ENCODE assay signal across 12 cellular contexts in genomic region chr2:48483506-48483905, GRCh38. TPM values are rescaled to one million over a fixed set of nuclear protein-coding genes. Genes with fewer than 3 reads are reported as not detected.
DNase-seq lines count a peak whose midpoint lies in the region; ATAC-seq and TF ChIP-seq lines count a peak whose summit lies in the region.
"Had no signal": no experiment of that assay in that cellular context is flagged by ENCODE, and none has a peak within 500 bp of the region (broad histone marks: within the 10 kb centered on the region; RNA-seq: fewer than 3 reads in every experiment).

No MANE protein-coding gene starts in this region.

- H2BK15ac ChIP-seq in IMR-90 (ENCODE audit: low read depth, low read length) = no peak overlapping the region

- no peaks in the 10 kb centered on the region for H3K79me1 ChIP-seq in IMR-90 (ENCODE audit: low read depth in 1 of 2, low read length in 2 of 2)

- no peak overlapping the region for H3K9ac ChIP-seq in IMR-90 (ENCODE audit: low read depth, low read length)

- no peak overlapping the region for H4K5ac ChIP-seq in IMR-90 (ENCODE audit: low read depth, low read length)

- ATAC-seq in IMR-90 (ENCODE audit: low read depth) (peak; percentile 28; the same call in 1 of the 2 replicates), right lobe of liver (no peak), GM18858 (IDR thresholded peaks at IDR 0.05; ENCODE audit: unreplicated experiment) (no peak), GM21515 (IDR thresholded peaks at IDR 0.05; ENCODE audit: unreplicated experiment) (no peak)
- ATAC-seq: left lobe of liver had no signal

- no peak overlapping the region for H3K56ac ChIP-seq in IMR-90 (ENCODE audit: extremely low read depth, insufficient read depth, low read length)

- no CpG with 5 or more reads among the region's 4 CpGs for WGBS in IMR-90 (ENCODE audit: extremely low coverage in 2 of 2, insufficient read length in 1 of 2), 2 experiments
- 78% methylated on average over 4 of the region's 4 CpGs for WGBS in hepatocyte (ENCODE audit: low lambda C conversion rate, missing lambda C conversion rate)
- WGBS in stomach, 5 donors = 65 to 93% (median 79%) methylated on average over 4 of the region's 4 CpGs
- 90% methylated on average over 3 of the region's 4 CpGs for WGBS in right lobe of liver (ENCODE audit: insufficient coverage, low coverage, low lambda C conversion rate, missing lambda C conversion rate)

- intact Hi-C loops in IMR-90 (cut with micrococcal nuclease) (loop anchor here (5.0 kb wide), 1 partner anchor 84 kb away; no protein-coding TSS in a partner anchor), stomach (cut with DNase I; ENCODE audit: low total_unique reads) (no loop called here), right lobe of liver (cut with DNase I) (no loop called here)

- CTCF ChIA-PET in IMR-90 (lab: Yijun Ruan, JAX) = no interaction called here

- no peak overlapping the region for H2BK120ac ChIP-seq in IMR-90 (ENCODE audit: low read depth, low read length)

- DNase-seq in IMR-90 (peak; percentile 63), dedifferentiated amniotic fluid mesenchymal stem cell (ENCODE audit: extremely low spot score) (peak; percentile 58), hepatocyte (ENCODE audit: low spot score) (no peak), stomach (no peak), right lobe of liver (no peak), ecto neural progenitor cell (ENCODE audit: low spot score) (no peak)
- DNase-seq: Karpas-422; NCI-H1436; stimulated activated naive CD4-positive, alpha-beta T cell treated with Interleukin-2 at 50 U/mL for 16 hours had no signal

- H2AK5ac ChIP-seq in IMR-90 (ENCODE audit: low read depth, low read length) = peak overlapping the region; percentile 20; the same call in 1 of the 2 replicates

- no peak for TF ChIP-seq POLR2A in IMR-90 (IDR thresholded peaks at IDR 0.05; ENCODE audit: low read depth, low read length)
- no peak for TF ChIP-seq POLR2A in stomach (IDR thresholded peaks at IDR 0.05)
- no peak for TF ChIP-seq POLR2A in right lobe of liver (IDR thresholded peaks at IDR 0.05)

- H3K18ac ChIP-seq in IMR-90 (ENCODE audit: low read depth, low read length) = peak overlapping the region; percentile 3; the same call in 1 of the 2 replicates

- no peak overlapping the region for H3K4me2 ChIP-seq in IMR-90 (ENCODE audit: low read depth, low read length)
- no peak overlapping the region for H3K4me2 ChIP-seq in hepatocyte

- no peak overlapping the region for H2AK9ac ChIP-seq in IMR-90 (replicated peaks; ENCODE audit: low read depth, low read length, poor library complexity)

- no peak for TF ChIP-seq CTCF in IMR-90 (conservative IDR thresholded peaks at IDR 0.05; ENCODE audit: low read depth, low read length)
- TF ChIP-seq CTCF in hepatocyte (IDR thresholded peaks at IDR 0.05; ENCODE audit: poor library complexity) = no peak
- TF ChIP-seq CTCF in stomach (IDR thresholded peaks at IDR 0.05) = no peak
- no peak for TF ChIP-seq CTCF in right lobe of liver (IDR thresholded peaks at IDR 0.05)

- no peaks in the 10 kb centered on the region for H3K9me3 ChIP-seq in IMR-90 (ENCODE audit: control insufficient read depth, insufficient read depth, low read length)
- H3K9me3 ChIP-seq in hepatocyte (ENCODE audit: low read depth) = no peaks in the 10 kb centered on the region
- H3K9me3 ChIP-seq in stomach = no peaks in the 10 kb centered on the region
- no peaks in the 10 kb centered on the region for H3K9me3 ChIP-seq in right lobe of liver

- TF ChIP-seq RAD21 in IMR-90 (IDR thresholded peaks at IDR 0.05; ENCODE audit: low read length) = no peak

- 0 out of 2 replicates have a peak overlapping the region, but pooled peaks have one; percentile 44 for H3K14ac ChIP-seq in IMR-90 (replicated peaks; ENCODE audit: low read depth, low read length)

- H4K91ac ChIP-seq in IMR-90 (ENCODE audit: insufficient read depth, low read depth, low read length) = peak overlapping the region; percentile 5; the same call in 1 of the 2 replicates

- H3K9me2 ChIP-seq in hepatocyte (replicated peaks; ENCODE audit: insufficient read depth) = no peaks in the 10 kb centered on the region

- H3K4ac ChIP-seq in IMR-90 (ENCODE audit: low read depth, low read length) = no peak overlapping the region

- H2BK5ac ChIP-seq in IMR-90 (ENCODE audit: low read depth, low read length, poor library complexity, severe bottlenecking) = no peak overlapping the region

- H2BK20ac ChIP-seq in IMR-90 (ENCODE audit: low read depth, low read length) = peak overlapping the region; percentile 9; the same call in 1 of the 2 replicates

- no peaks in the 10 kb centered on the region for H4K20me1 ChIP-seq in IMR-90 (ENCODE audit: insufficient read depth, low read length)
- no peaks in the 10 kb centered on the region for H4K20me1 ChIP-seq in hepatocyte (ENCODE audit: insufficient read depth, poor library complexity, severe bottlenecking)

- in situ Hi-C loops in IMR-90 (cut with MboI; ENCODE audit: low sequenced_read_pairs) = no loop called here

- H2AFZ ChIP-seq in IMR-90 (replicated peaks; ENCODE audit: low read length, poor library complexity) (no peak overlapping the region), hepatocyte (no peak overlapping the region)

- peak; percentile 93 for TF ChIP-seq EP300 in stomach (IDR thresholded peaks at IDR 0.05)

- H3K9me1 ChIP-seq in IMR-90 (ENCODE audit: insufficient read depth, low read length) = no peaks in the 10 kb centered on the region

- POLR2A ChIA-PET in IMR-90 (lab: Charles Lee; ENCODE audit: unreplicated experiment) = no interaction called here

- H3K36me3 ChIP-seq in IMR-90 (ENCODE audit: control insufficient read depth, insufficient read depth, low read length) = peaks cover 5% of the 10 kb centered on the region
- no peaks in the 10 kb centered on the region for H3K36me3 ChIP-seq in hepatocyte (replicated peaks; ENCODE audit: insufficient read depth, low read depth)
- peaks cover 6 to 64% (median 36%) of the 10 kb centered on the region in 4 donors for H3K36me3 ChIP-seq in stomach
- peaks cover 0 to 23% (median 2%) of the 10 kb centered on the region in 4 donors for H3K36me3 ChIP-seq in right lobe of liver

- H3K4me1 ChIP-seq in IMR-90 (ENCODE audit: control insufficient read depth, insufficient read depth, low read length) = peaks cover 9% of the 10 kb centered on the region
- H3K4me1 ChIP-seq in hepatocyte (ENCODE audit: insufficient read depth) = peaks cover 26% of the 10 kb centered on the region
- peaks cover 17 to 55% (median 33%) of the 10 kb centered on the region in 4 donors for H3K4me1 ChIP-seq in stomach
- peaks cover 0 to 17% (median 8%) of the 10 kb centered on the region in 4 donors for H3K4me1 ChIP-seq in right lobe of liver

- H3K27me3 ChIP-seq in IMR-90 (ENCODE audit: control insufficient read depth, insufficient read depth, low read length) (no peaks in the 10 kb centered on the region), hepatocyte (no peaks in the 10 kb centered on the region), stomach (no peaks in the 10 kb centered on the region), right lobe of liver (no peaks in the 10 kb centered on the region)

- H3K4me3 ChIP-seq in IMR-90 (ENCODE audit: insufficient read depth, low read depth, low read length) = no peak overlapping the region
- no peak overlapping the region for H3K4me3 ChIP-seq in hepatocyte
- no peak overlapping the region for H3K4me3 ChIP-seq in stomach
- no peak overlapping the region for H3K4me3 ChIP-seq in right lobe of liver

- H3K27ac ChIP-seq in IMR-90 (ENCODE audit: insufficient read depth, low read length) = peak overlapping the region; percentile 22; the same call in 1 of the 2 replicates
- H3K27ac ChIP-seq in hepatocyte = peak overlapping the region; percentile 42
- H3K27ac ChIP-seq in stomach = peak overlapping the region in 4 of 5 donors; percentile 31 to 85 (median 72)
- H3K27ac ChIP-seq in right lobe of liver = no peak overlapping the region

- no peak overlapping the region for H4K8ac ChIP-seq in IMR-90 (ENCODE audit: low read depth in 2 of 2, low read length in 2 of 2)

- H3K23ac ChIP-seq in IMR-90 (ENCODE audit: low read depth, low read length) = no peak overlapping the region

- no peaks in the 10 kb centered on the region for H3K79me2 ChIP-seq in hepatocyte

- BruUV-seq in IMR-90 (replicated peaks; lab: Mats Ljungman, UMichigan) = no TSS peak

- dilution Hi-C loops in IMR-90 (cut with HindIII; ENCODE audit: low sequenced_read_pairs, unreplicated experiment) = no loop called here

TF ChIP-seq in IMR-90, 13 proteins besides CTCF, POLR2A, EP300 and RAD21:
- no peak for TF ChIP-seq BHLHE40 (IDR thresholded peaks at IDR 0.05; ENCODE audit: low read depth, low read length)
- no peak for TF ChIP-seq CHD1 (IDR thresholded peaks at IDR 0.05; ENCODE audit: low read depth, low read length)
- no peak for TF ChIP-seq MAZ (IDR thresholded peaks at IDR 0.05; ENCODE audit: borderline replicate concordance, low read depth, low read length)
- TF ChIP-seq MXI1 (IDR thresholded peaks at IDR 0.05; ENCODE audit: borderline replicate concordance, low read depth, low read length) = no peak

RNA-seq across cellular contexts. Expression of gene PPP1R21, which starts 42.9 kb away (rescaled TPM):
- 12.4 and 12.8 TPM in 2 replicates for total RNA-seq in IMR-90 (2012; rRNA removed)
- 10.6 and 12.7 TPM in 2 replicates for polyA plus RNA-seq in IMR-90 (2012; rRNA removed)
- 1.9 and 6.5 TPM in 2 replicates for polyA plus RNA-seq in IMR-90 (2012; cell fraction: cytosol; rRNA removed)
- 3.0 and 21.3 TPM in 2 replicates for polyA plus RNA-seq in IMR-90 (2012; cell fraction: nucleus; rRNA removed; ENCODE audit: low replicate concordance)
- 28.8 and 32.9 TPM in 2 replicates for total RNA-seq in hepatocyte
- 25.0 and 26.2 TPM in 2 replicates for polyA plus RNA-seq in hepatocyte
- total RNA-seq in stomach = 100 to 1,000 TPM in 1 of 5 donors, 10 to 100 TPM in 3, 1 to 10 TPM in 1; 9.0 to 142 (median 37.9) TPM
- polyA plus RNA-seq in stomach = 10 to 100 TPM; 12.3 to 24.1 (median 16.0) TPM
- 10 to 100 TPM in 5 of 6 experiments, 1 to 10 TPM in 1; 8.5 to 20.1 (median 13.4) TPM for total RNA-seq in right lobe of liver

RNA-seq across cellular contexts. Expression of gene STON1, which starts 46.4 kb away (rescaled TPM):
- total RNA-seq in IMR-90 (2012; rRNA removed) (5.7 and 6.9 TPM in 2 replicates), hepatocyte (21.6 and 22.0 TPM in 2 replicates), stomach (100 to 1,000 TPM in 1 of 5 donors, 10 to 100 TPM in 4; 12.7 to 116 (median 41.4) TPM), right lobe of liver (1 to 10 TPM; 1.1 to 4.3 (median 1.6) TPM)
- polyA plus RNA-seq in IMR-90 (2012; rRNA removed) (3.1 and 4.0 TPM in 2 replicates), hepatocyte (10.4 and 12.2 TPM in 2 replicates), stomach (1 to 10 TPM; 5.5 to 6.9 (median 5.7) TPM)
- polyA plus RNA-seq in IMR-90 (2012; cell fraction: cytosol; rRNA removed) = 1.1 and 1.2 TPM in 2 replicates
- 1.3 and 5.6 TPM in 2 replicates for polyA plus RNA-seq in IMR-90 (2012; cell fraction: nucleus; rRNA removed; ENCODE audit: low replicate concordance)

Comparison
In these comparisons a context has a peak if more than half of its experiments do, and no peak if none do; other contexts are left out.
1. DNase-seq: peak in IMR-90 (single experiment) and dedifferentiated amniotic fluid mesenchymal stem cell (single experiment); none in hepatocyte (single experiment), stomach (single experiment), right lobe of liver (0 of 3) and ecto neural progenitor cell (single experiment).
2. H3K27ac ChIP-seq: peak in IMR-90 (single experiment), hepatocyte (single experiment) and stomach (4 of 5); none in right lobe of liver (0 of 3).